38 cellular contexts compared by ENCODE assay signal in the genomic region with DNA sequence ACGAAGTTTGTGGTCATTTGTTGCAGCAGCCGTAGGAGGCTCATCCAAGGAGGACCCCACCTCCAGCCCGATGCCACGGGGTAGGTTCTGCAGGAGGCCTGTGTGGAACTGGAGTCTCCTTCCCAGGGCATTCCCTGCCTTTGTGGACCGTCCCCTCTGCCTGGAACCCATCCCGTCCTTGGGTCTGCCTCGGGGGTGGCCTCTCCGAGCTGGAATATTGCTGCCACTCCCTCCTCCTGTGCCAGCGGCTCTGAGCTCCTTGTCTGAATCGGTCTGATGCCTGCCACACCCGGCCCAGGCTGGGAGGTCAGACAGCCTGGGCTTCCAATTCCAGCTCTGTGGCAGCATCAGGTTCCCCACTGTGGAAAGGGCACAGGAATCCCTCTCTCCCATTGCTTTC. TPM values are rescaled to one million over a fixed set of nuclear protein-coding genes. Genes with fewer than 3 reads are reported as not detected.
"Had no signal": no experiment of that assay in that cellular context is flagged by ENCODE, and none has a peak within 500 bp of the region (broad histone marks: within the 10 kb centered on the region; RNA-seq: fewer than 3 reads in every experiment).

No MANE protein-coding gene starts in this region.

- H3K27ac ChIP-seq: KMS-11 had no signal

- H3K4me2 ChIP-seq: KMS-11 had no signal

- H3K27me3 ChIP-seq: MG63 had no signal

- DNase-seq: Karpas-422, Kasumi-1, KG1, MG63, MV-4-11, NCI-H1048, NCI-H1092, NCI-H1092 treated with DMSO at 0.1 percent for 48 hours, NCI-H1105, NCI-H1105 treated with DMSO at 0.1 percent for 48 hours, NCI-H1417, NCI-H1417 treated with DMSO at 0.1 percent for 48 hours, NCI-H1436, NCI-H1436 treated with DMSO at 0.1 percent for 48 hours, NCI-H146, NCI-H1694, NCI-H1694 treated with DMSO at 0.1 percent for 48 hours, NCI-H187, NCI-H187 treated with DMSO at 0.1 percent for 48 hours, NCI-H1930, NCI-H2029, NCI-H2029 treated with DMSO at 0.1 percent for 48 hours, NCI-H2081, NCI-H2081 treated with DMSO at 0.1 percent for 48 hours, NCI-H2107, NCI-H2171, NCI-H2171 treated with DMSO at 0.1 percent for 48 hours, NCI-H2227 treated with DMSO at 0.1 percent for 48 hours, NCI-H226, NCI-H345, NCI-H446, NCI-H446 treated with DMSO at 0.1 percent for 48 hours, NCI-H510A had no signal

- H3K9me3 ChIP-seq: MG63 had no signal

- H3K9ac ChIP-seq: KMS-11 had no signal

- H3K36me3 ChIP-seq: MG63 had no signal

- H3K4me3 ChIP-seq: MG63 had no signal

RNA-seq across cellular contexts. Expression of a gene that starts 18.8 kb away (rescaled TPM):
- total RNA-seq: LHCN-M2, MCF 10A had no signal

RNA-seq across cellular contexts. Expression of a gene that starts 25.3 kb away (rescaled TPM):
- total RNA-seq: LHCN-M2, M059J, MCF 10A, NCI-H460 had no signal
